ENCODE assay signal across 10 cellular contexts in genomic region chr3:49454898-49455681, GRCh38. TPM values are rescaled to one million over a fixed set of nuclear protein-coding genes. Genes with fewer than 3 reads are reported as not detected.
A peak's percentile ranks its signal among the peaks of the same experiment; 100 is the strongest.
DNase-seq lines count a peak whose midpoint lies in the region; ATAC-seq, FAIRE-seq and TF ChIP-seq lines count a peak whose summit lies in the region.
"Had no signal": no experiment of that assay in that cellular context is flagged by ENCODE, and none has a peak within 500 bp of the region (broad histone marks: within the 10 kb centered on the region; RNA-seq: fewer than 3 reads in every experiment).

No MANE protein-coding gene starts in this region.

- POLR2A ChIA-PET in HepG2 (lab: Yijun Ruan, JAX), result interaction anchor here (1.0 to 1.2 kb wide), 4 partner anchors 10 to 45 kb away, joined by 3 to 7 read pairs (median 4); partner anchors contain the start of genes RHOA and TCTA

- no TSS peak for BruUV-seq in HepG2 (replicated peaks; lab: Mats Ljungman, UMichigan)

- H4K20me1 ChIP-seq in HepG2 (ENCODE audit: insufficient read depth, low read length), result no peaks in the 10 kb centered on the region

- no peaks in the 10 kb centered on the region for H3K36me3 ChIP-seq in HepG2 (replicated peaks in 1 of 2; ENCODE audit: control insufficient read depth in 1 of 2, insufficient read depth in 2 of 2, low read length in 2 of 2)
- H3K36me3 ChIP-seq: brain microvascular endothelial cell had no signal

- no peaks in the 10 kb centered on the region for H3K79me2 ChIP-seq in HepG2 (ENCODE audit: insufficient read depth, low read length)

- no peak overlapping the region for H3K9ac ChIP-seq in HepG2 (ENCODE audit: insufficient read depth, low read depth, low read length)

- intact Hi-C loops in Right ventricle myocardium superior (cut with DNase I), result loop anchor here (10.0 kb wide), 1 partner anchor 280 kb away; the partner anchor contains the start of gene KLHDC8B
- intact Hi-C loops in cardiac septum (cut with DNase I), result no loop called here
- intact Hi-C loops in HepG2 (cut with micrococcal nuclease; ENCODE audit: unreplicated experiment), result loop anchor here (1.0 kb wide), 2 partner anchors 84 to 216 kb away; no protein-coding TSS in a partner anchor

- no peak overlapping the region for H3K27ac ChIP-seq in HepG2 (ENCODE audit: extremely low read length, insufficient read depth, low read length)
- H3K27ac ChIP-seq: brain microvascular endothelial cell had no signal

- H3K9me3 ChIP-seq in HepG2 (ENCODE audit: low read length), result no peaks in the 10 kb centered on the region

- no peak for FAIRE-seq in HepG2 (lab: Jason Lieb, UNC)
- FAIRE-seq in HTR-8/SVneo (lab: Jason Lieb, UNC), result no peak

- TF ChIP-seq RAD21 in HepG2 (CRISPR knock-in tag; IDR thresholded peaks at IDR 0.05), result no peak

- no peak overlapping the region for H2AFZ ChIP-seq in HepG2 (ENCODE audit: low read length)

- no peak overlapping the region; a peak in 1 of 6 replicates for H3K4me3 ChIP-seq in HepG2 (replicated peaks in 1 of 3; ENCODE audit: insufficient read depth in 1 of 3, low read depth in 2 of 3, low read length in 3 of 3)

- WGBS in HepG2 (ENCODE audit: low lambda C conversion rate), result no CpG with 5 or more reads among the region's 3 CpGs

- no peaks in the 10 kb centered on the region for H3K27me3 ChIP-seq in HepG2 (ENCODE audit: control insufficient read depth in 1 of 2, insufficient read depth in 2 of 2, low read length in 2 of 2)
- H3K27me3 ChIP-seq: brain microvascular endothelial cell had no signal

- in situ Hi-C loops in HepG2 (cut with HindIII; ENCODE audit: extremely low pct_ligation_motif_present, low pct_unique_long_range_greater_than_20kb), result no loop called here

- CTCF ChIA-PET in HepG2 (lab: Yijun Ruan, JAX; ENCODE audit: low intra/inter-chr PET ratio, low total read pairs), result interaction anchor here (1.3 kb wide), 1 partner anchor 217 kb away, joined by 5 read pairs; no protein-coding TSS in a partner anchor

- no peak for TF ChIP-seq POLR2A in HepG2 (IDR thresholded peaks at IDR 0.05; ENCODE audit: insufficient read depth in 1 of 2, low read depth in 2 of 2, low read length in 2 of 2)

- peak overlapping the region; percentile 14; the same call in 1 of the 2 replicates for H3K4me2 ChIP-seq in HepG2 (ENCODE audit: low read depth, low read length)

- peak; percentile 70 for ATAC-seq in Right ventricle myocardium superior (ENCODE audit: poor library complexity)
- ATAC-seq in HepG2, result peak; percentile 18

- H3K4me1 ChIP-seq in HepG2 (ENCODE audit: insufficient read depth, low read length), result peaks cover 50% of the 10 kb centered on the region

- no peak for TF ChIP-seq CTCF in HepG2 (CRISPR knock-in tag; IDR thresholded peaks at IDR 0.05)

- TF ChIP-seq EP300 in HepG2 (IDR thresholded peaks at IDR 0.05; ENCODE audit: low read depth in 2 of 2, low read length in 2 of 2) (no peak), HepG2 (CRISPR knock-in tag; IDR thresholded peaks at IDR 0.05; ENCODE audit: borderline replicate concordance) (no peak)

- DNase-seq in Right ventricle myocardium superior (no peak), cardiac septum (ENCODE audit: low spot score) (no peak), HepG2 (ENCODE audit: low spot score) (no peak), HTR-8/SVneo (ENCODE audit: insufficient read length, low spot score) (no peak), cerebellar nuclear complex (lab: John Stamatoyannopoulos, UW) (no peak)
- no peak for DNase-seq in activated CD4-positive, CD25-positive, alpha-beta regulatory T cell (lab: John Stamatoyannopoulos, UW)
- DNase-seq: activated B cell treated with CpG ODN at 0.5 μM for 24 hours; activated T-cell treated with anti-CD3 and anti-CD28 coated beads, Interleukin-2, amount 50 U/mL, for 72 hours; brain microvascular endothelial cell; DND-41 had no signal

RNA-seq across cellular contexts. Expression of gene DAG1, which starts 15.0 kb away (rescaled TPM):
- total RNA-seq in Right ventricle myocardium superior (122 TPM), cardiac septum (130 TPM), HepG2 (2016; rRNA removed; fragmentation: Illumina TruSeq; extraction: Trizol) (26.0 and 50.4 TPM in 2 replicates)
- total RNA-seq in HepG2 (2016; cell fraction: cytosol; rRNA removed; fragmentation: Illumina TruSeq; extraction: Trizol; ENCODE audit: low read depth), result 7.6 and 8.6 TPM in 2 replicates
- total RNA-seq in HepG2 (2016; cell fraction: insoluble cytoplasmic fraction; rRNA removed; fragmentation: Illumina TruSeq; extraction: Trizol), result 23.1 and 46.3 TPM in 2 replicates
- 16.0 and 18.5 TPM in 2 replicates for total RNA-seq in HepG2 (2016; cell fraction: membrane; rRNA removed; fragmentation: Illumina TruSeq; extraction: Trizol)
- 65.8 and 74.0 TPM in 2 replicates for total RNA-seq in HepG2 (2016; cell fraction: nucleus; rRNA removed; fragmentation: Illumina TruSeq; extraction: Trizol)
- 47.3 and 49.4 TPM in 2 replicates for polyA plus RNA-seq in HepG2 (2011; rRNA removed)
- polyA plus RNA-seq in HepG2 (2011; cell fraction: cytosol; rRNA removed), result 28.9 and 29.7 TPM in 2 replicates
- polyA plus RNA-seq in HepG2 (2011; cell fraction: nucleus; rRNA removed), result 24.1 and 25.2 TPM in 2 replicates
- 16.5 and 18.8 TPM in 2 replicates for polyA plus RNA-seq in HepG2 (2012)
- 3.2 and 3.4 TPM in 2 replicates for polyA plus RNA-seq in HepG2 (2016; cell fraction: cytosol; fragmentation: Illumina TruSeq; extraction: Trizol; ENCODE audit: low read depth)
- 25.3 and 29.2 TPM in 2 replicates for polyA plus RNA-seq in HepG2 (2016; cell fraction: insoluble cytoplasmic fraction; fragmentation: Illumina TruSeq; extraction: Trizol; ENCODE audit: low read depth)
- 8.3 and 8.4 TPM in 2 replicates for polyA plus RNA-seq in HepG2 (2016; cell fraction: membrane; fragmentation: Illumina TruSeq; extraction: Trizol; ENCODE audit: low read depth)
- polyA plus RNA-seq in HepG2 (2016; cell fraction: nucleus; fragmentation: Illumina TruSeq; extraction: Trizol; ENCODE audit: insufficient read depth, low read depth), result 93.4 and 97.1 TPM in 2 replicates
- 198 and 220 TPM in 2 replicates for polyA minus RNA-seq in HepG2 (2011; rRNA and poly(A)+ RNA removed; ENCODE audit: low replicate concordance)
- 39.7 and 54.7 TPM in 2 replicates for polyA minus RNA-seq in HepG2 (2011; cell fraction: cytosol; rRNA and poly(A)+ RNA removed)
- polyA minus RNA-seq in HepG2 (2011; cell fraction: nucleus; rRNA and poly(A)+ RNA removed), result 16.2 and 17.4 TPM in 2 replicates

RNA-seq across cellular contexts. Expression of gene NICN1, which starts 26.0 kb away (rescaled TPM):
- total RNA-seq in Right ventricle myocardium superior (15.7 TPM), cardiac septum (21.9 TPM), HepG2 (2016; rRNA removed; fragmentation: Illumina TruSeq; extraction: Trizol) (9.0 and 11.0 TPM in 2 replicates)
- total RNA-seq in HepG2 (2016; cell fraction: cytosol; rRNA removed; fragmentation: Illumina TruSeq; extraction: Trizol; ENCODE audit: low read depth), result 0.51 and 0.62 TPM in 2 replicates
- total RNA-seq in HepG2 (2016; cell fraction: insoluble cytoplasmic fraction; rRNA removed; fragmentation: Illumina TruSeq; extraction: Trizol), result 8.7 and 10.9 TPM in 2 replicates
- total RNA-seq in HepG2 (2016; cell fraction: membrane; rRNA removed; fragmentation: Illumina TruSeq; extraction: Trizol), result 2.2 and 2.6 TPM in 2 replicates
- 5.7 and 7.5 TPM in 2 replicates for total RNA-seq in HepG2 (2016; cell fraction: nucleus; rRNA removed; fragmentation: Illumina TruSeq; extraction: Trizol)
- 18.7 and 21.1 TPM in 2 replicates for polyA plus RNA-seq in HepG2 (2011; rRNA removed)
- polyA plus RNA-seq in HepG2 (2011; cell fraction: cytosol; rRNA removed), result 8.1 and 9.1 TPM in 2 replicates
- polyA plus RNA-seq in HepG2 (2011; cell fraction: nucleus; rRNA removed), result 161 and 166 TPM in 2 replicates
- 10.1 and 10.5 TPM in 2 replicates for polyA plus RNA-seq in HepG2 (2012)
- polyA plus RNA-seq in HepG2 (2016; cell fraction: cytosol; fragmentation: Illumina TruSeq; extraction: Trizol; ENCODE audit: low read depth), result 0.82 and 1.3 TPM in 2 replicates
- polyA plus RNA-seq in HepG2 (2016; cell fraction: insoluble cytoplasmic fraction; fragmentation: Illumina TruSeq; extraction: Trizol; ENCODE audit: low read depth), result 13.5 and 14.4 TPM in 2 replicates
- polyA plus RNA-seq in HepG2 (2016; cell fraction: membrane; fragmentation: Illumina TruSeq; extraction: Trizol; ENCODE audit: low read depth), result 3.7 and 4.2 TPM in 2 replicates
- polyA plus RNA-seq in HepG2 (2016; cell fraction: nucleus; fragmentation: Illumina TruSeq; extraction: Trizol; ENCODE audit: insufficient read depth, low read depth), result 14.6 and 14.9 TPM in 2 replicates
- 14.5 and 30.0 TPM in 2 replicates for polyA minus RNA-seq in HepG2 (2011; rRNA and poly(A)+ RNA removed; ENCODE audit: low replicate concordance)
- 9.4 and 10.9 TPM in 2 replicates for polyA minus RNA-seq in HepG2 (2011; cell fraction: cytosol; rRNA and poly(A)+ RNA removed)
- 8.9 and 11.8 TPM in 2 replicates for polyA minus RNA-seq in HepG2 (2011; cell fraction: nucleus; rRNA and poly(A)+ RNA removed)

RNA-seq across cellular contexts. Expression of gene AMT, which starts 32.8 kb away (rescaled TPM):
- 32.2 TPM for total RNA-seq in Right ventricle myocardium superior
- 20.1 TPM for total RNA-seq in cardiac septum
- 32.5 and 35.3 TPM in 2 replicates for total RNA-seq in HepG2 (2016; rRNA removed; fragmentation: Illumina TruSeq; extraction: Trizol)
- total RNA-seq in HepG2 (2016; cell fraction: cytosol; rRNA removed; fragmentation: Illumina TruSeq; extraction: Trizol; ENCODE audit: low read depth), result 12.9 and 16.7 TPM in 2 replicates
- total RNA-seq in HepG2 (2016; cell fraction: insoluble cytoplasmic fraction; rRNA removed; fragmentation: Illumina TruSeq; extraction: Trizol), result 33.2 and 38.6 TPM in 2 replicates
- 16.9 and 22.1 TPM in 2 replicates for total RNA-seq in HepG2 (2016; cell fraction: membrane; rRNA removed; fragmentation: Illumina TruSeq; extraction: Trizol)
- total RNA-seq in HepG2 (2016; cell fraction: nucleus; rRNA removed; fragmentation: Illumina TruSeq; extraction: Trizol), result 22.8 and 23.3 TPM in 2 replicates
- 59.0 and 59.2 TPM in 2 replicates for polyA plus RNA-seq in HepG2 (2011; rRNA removed)
- 37.6 and 44.9 TPM in 2 replicates for polyA plus RNA-seq in HepG2 (2011; cell fraction: cytosol; rRNA removed)
- polyA plus RNA-seq in HepG2 (2011; cell fraction: nucleus; rRNA removed), result 201 and 205 TPM in 2 replicates
- polyA plus RNA-seq in HepG2 (2012), result 19.8 and 30.2 TPM in 2 replicates
- 8.3 and 9.4 TPM in 2 replicates for polyA plus RNA-seq in HepG2 (2016; cell fraction: cytosol; fragmentation: Illumina TruSeq; extraction: Trizol; ENCODE audit: low read depth)
- 36.2 and 36.3 TPM in 2 replicates for polyA plus RNA-seq in HepG2 (2016; cell fraction: insoluble cytoplasmic fraction; fragmentation: Illumina TruSeq; extraction: Trizol; ENCODE audit: low read depth)
- polyA plus RNA-seq in HepG2 (2016; cell fraction: membrane; fragmentation: Illumina TruSeq; extraction: Trizol; ENCODE audit: low read depth), result 14.7 and 18.6 TPM in 2 replicates
- polyA plus RNA-seq in HepG2 (2016; cell fraction: nucleus; fragmentation: Illumina TruSeq; extraction: Trizol; ENCODE audit: insufficient read depth, low read depth), result 57.5 and 61.4 TPM in 2 replicates
- 0.72 and 63.8 TPM in 2 replicates for polyA minus RNA-seq in HepG2 (2011; rRNA and poly(A)+ RNA removed; ENCODE audit: low replicate concordance)
- polyA minus RNA-seq in HepG2 (2011; cell fraction: cytosol; rRNA and poly(A)+ RNA removed), result 17.1 and 17.9 TPM in 2 replicates
- polyA minus RNA-seq in HepG2 (2011; cell fraction: nucleus; rRNA and poly(A)+ RNA removed), result 21.5 and 23.1 TPM in 2 replicates

RNA-seq across cellular contexts. Expression of gene TCTA, which starts 42.9 kb away (rescaled TPM):
- total RNA-seq in Right ventricle myocardium superior (13.4 TPM), cardiac septum (26.5 TPM), HepG2 (2016; rRNA removed; fragmentation: Illumina TruSeq; extraction: Trizol) (6.7 and 8.3 TPM in 2 replicates)
- 3.9 and 5.0 TPM in 2 replicates for total RNA-seq in HepG2 (2016; cell fraction: cytosol; rRNA removed; fragmentation: Illumina TruSeq; extraction: Trizol; ENCODE audit: low read depth)
- total RNA-seq in HepG2 (2016; cell fraction: insoluble cytoplasmic fraction; rRNA removed; fragmentation: Illumina TruSeq; extraction: Trizol), result 7.2 and 7.8 TPM in 2 replicates
- 10.0 and 10.7 TPM in 2 replicates for total RNA-seq in HepG2 (2016; cell fraction: membrane; rRNA removed; fragmentation: Illumina TruSeq; extraction: Trizol)
- total RNA-seq in HepG2 (2016; cell fraction: nucleus; rRNA removed; fragmentation: Illumina TruSeq; extraction: Trizol), result 5.5 and 6.8 TPM in 2 replicates
- polyA plus RNA-seq in HepG2 (2011; rRNA removed), result 13.2 and 14.0 TPM in 2 replicates
- polyA plus RNA-seq in HepG2 (2011; cell fraction: cytosol; rRNA removed), result 11.5 and 14.0 TPM in 2 replicates
- polyA plus RNA-seq in HepG2 (2011; cell fraction: nucleus; rRNA removed), result 8.3 and 12.0 TPM in 2 replicates
- 6.6 and 7.1 TPM in 2 replicates for polyA plus RNA-seq in HepG2 (2012)
- 6.2 and 6.7 TPM in 2 replicates for polyA plus RNA-seq in HepG2 (2016; cell fraction: cytosol; fragmentation: Illumina TruSeq; extraction: Trizol; ENCODE audit: low read depth)
- polyA plus RNA-seq in HepG2 (2016; cell fraction: insoluble cytoplasmic fraction; fragmentation: Illumina TruSeq; extraction: Trizol; ENCODE audit: low read depth), result 10.5 and 11.0 TPM in 2 replicates
- 11.6 and 12.6 TPM in 2 replicates for polyA plus RNA-seq in HepG2 (2016; cell fraction: membrane; fragmentation: Illumina TruSeq; extraction: Trizol; ENCODE audit: low read depth)
- 15.5 and 16.4 TPM in 2 replicates for polyA plus RNA-seq in HepG2 (2016; cell fraction: nucleus; fragmentation: Illumina TruSeq; extraction: Trizol; ENCODE audit: insufficient read depth, low read depth)
- polyA minus RNA-seq in HepG2 (2011; rRNA and poly(A)+ RNA removed; ENCODE audit: low replicate concordance), result 21.6 and 54.5 TPM in 2 replicates
- 3.4 and 4.5 TPM in 2 replicates for polyA minus RNA-seq in HepG2 (2011; cell fraction: cytosol; rRNA and poly(A)+ RNA removed)
- polyA minus RNA-seq in HepG2 (2011; cell fraction: nucleus; rRNA and poly(A)+ RNA removed), result 11.6 and 15.8 TPM in 2 replicates

RNA-seq across cellular contexts. Expression of gene RHOA, which starts 43.3 kb away (rescaled TPM):
- 255 TPM for total RNA-seq in Right ventricle myocardium superior
- 340 TPM for total RNA-seq in cardiac septum
- total RNA-seq in HepG2 (2016; rRNA removed; fragmentation: Illumina TruSeq; extraction: Trizol), result 177 and 258 TPM in 2 replicates
- 50.5 and 58.1 TPM in 2 replicates for total RNA-seq in HepG2 (2016; cell fraction: cytosol; rRNA removed; fragmentation: Illumina TruSeq; extraction: Trizol; ENCODE audit: low read depth)
- total RNA-seq in HepG2 (2016; cell fraction: insoluble cytoplasmic fraction; rRNA removed; fragmentation: Illumina TruSeq; extraction: Trizol), result 183 and 252 TPM in 2 replicates
- total RNA-seq in HepG2 (2016; cell fraction: membrane; rRNA removed; fragmentation: Illumina TruSeq; extraction: Trizol), result 129 and 135 TPM in 2 replicates
- total RNA-seq in HepG2 (2016; cell fraction: nucleus; rRNA removed; fragmentation: Illumina TruSeq; extraction: Trizol), result 83.6 and 89.9 TPM in 2 replicates
- 117 and 131 TPM in 2 replicates for polyA plus RNA-seq in HepG2 (2011; rRNA removed)
- 162 and 178 TPM in 2 replicates for polyA plus RNA-seq in HepG2 (2011; cell fraction: cytosol; rRNA removed)
- polyA plus RNA-seq in HepG2 (2011; cell fraction: nucleus; rRNA removed), result 76.7 and 78.5 TPM in 2 replicates
- 241 and 267 TPM in 2 replicates for polyA plus RNA-seq in HepG2 (2012)
- 79.3 and 88.5 TPM in 2 replicates for polyA plus RNA-seq in HepG2 (2016; cell fraction: cytosol; fragmentation: Illumina TruSeq; extraction: Trizol; ENCODE audit: low read depth)
- polyA plus RNA-seq in HepG2 (2016; cell fraction: insoluble cytoplasmic fraction; fragmentation: Illumina TruSeq; extraction: Trizol; ENCODE audit: low read depth), result 399 and 414 TPM in 2 replicates
- 155 and 170 TPM in 2 replicates for polyA plus RNA-seq in HepG2 (2016; cell fraction: membrane; fragmentation: Illumina TruSeq; extraction: Trizol; ENCODE audit: low read depth)
- polyA plus RNA-seq in HepG2 (2016; cell fraction: nucleus; fragmentation: Illumina TruSeq; extraction: Trizol; ENCODE audit: insufficient read depth, low read depth), result 173 and 175 TPM in 2 replicates
- 235 and 368 TPM in 2 replicates for polyA minus RNA-seq in HepG2 (2011; rRNA and poly(A)+ RNA removed; ENCODE audit: low replicate concordance)
- 201 and 223 TPM in 2 replicates for polyA minus RNA-seq in HepG2 (2011; cell fraction: cytosol; rRNA and poly(A)+ RNA removed)
- polyA minus RNA-seq in HepG2 (2011; cell fraction: nucleus; rRNA and poly(A)+ RNA removed), result 42.7 and 56.9 TPM in 2 replicates
